19 cellular contexts compared by ENCODE assay signal in the genomic region with DNA sequence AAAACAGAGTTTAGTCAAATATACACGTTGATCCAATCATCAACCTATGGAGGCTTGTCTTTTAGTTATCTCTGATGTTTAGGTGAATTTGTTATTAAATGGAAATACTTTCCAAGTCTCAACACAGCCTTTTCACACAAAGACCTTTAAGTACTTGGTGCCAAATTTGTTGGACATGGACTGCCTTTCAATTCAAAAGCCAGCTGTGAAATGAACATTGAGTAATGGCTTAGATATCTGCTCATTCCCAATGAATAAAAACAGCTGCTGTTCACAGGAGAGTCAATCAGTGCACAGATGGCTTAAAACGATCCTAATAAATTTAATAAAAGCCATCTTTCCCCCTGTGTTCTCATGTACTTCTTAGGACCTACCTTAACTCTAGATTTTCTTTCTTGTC. TPM values are rescaled to one million over a fixed set of nuclear protein-coding genes. Genes with fewer than 3 reads are reported as not detected.
DNase-seq lines count a peak whose midpoint lies in the region; ATAC-seq lines count a peak whose summit lies in the region.
"Had no signal": no experiment of that assay in that cellular context is flagged by ENCODE, and none has a peak within 500 bp of the region (broad histone marks: within the 10 kb centered on the region; RNA-seq: fewer than 3 reads in every experiment).

No MANE protein-coding gene starts in this region.

- no peaks in the 10 kb centered on the region for H3K9me3 Mint-ChIP-seq in activated T-cell treated with anti-CD3 and anti-CD28 coated beads, Interleukin-2, amount 50 U/mL, for 4 hours
- no peaks in the 10 kb centered on the region for H3K9me3 Mint-ChIP-seq in activated naive CD8-positive, alpha-beta T cell treated with anti-CD3 and anti-CD28 coated beads, Interleukin-2, amount 50 U/mL, for 24 hours

- DNase-seq in activated T-cell treated with anti-CD3 and anti-CD28 coated beads, Interleukin-2, amount 50 U/mL, for 4 hours = no peak
- no peak for DNase-seq in activated T-cell treated with anti-CD3 and anti-CD28 coated beads for 4 hours
- DNase-seq in NCI-H1694 treated with DMSO at 0.1 percent for 48 hours (lab: John Stamatoyannopoulos, UW) = peak; percentile 74
- DNase-seq in activated naive CD8-positive, alpha-beta T cell treated with anti-CD3 and anti-CD28 coated beads, Interleukin-2, amount 50 U/mL, for 24 hours = no peak
- peak; percentile 28 for DNase-seq in pons (ENCODE audit: low spot score)
- DNase-seq in activated gamma-delta T cell treated with Interleukin-2 at 50 U/mL for 16 hours = no peak
- no peak for DNase-seq in DMS79 (lab: John Stamatoyannopoulos, UW)
- DNase-seq: amniotic stem cell; GDM1; KBM-7; left lung; NCI-H1105; stimulated activated CD4-positive, alpha-beta T cell treated with anti-CD3 and anti-CD28 coated beads, Interleukin-15, amount 100 ng/mL, for 24 hours; uterus; WERI-Rb-1 had no signal

- peaks cover 99% of the 10 kb centered on the region for H3K4me1 Mint-ChIP-seq in activated T-cell treated with anti-CD3 and anti-CD28 coated beads, Interleukin-2, amount 50 U/mL, for 4 hours (ENCODE audit: low read depth)
- H3K4me1 Mint-ChIP-seq in activated naive CD8-positive, alpha-beta T cell treated with anti-CD3 and anti-CD28 coated beads, Interleukin-2, amount 50 U/mL, for 24 hours = peaks cover 100% of the 10 kb centered on the region

- H3K27ac Mint-ChIP-seq in activated naive CD8-positive, alpha-beta T cell treated with anti-CD3 and anti-CD28 coated beads, Interleukin-2, amount 50 U/mL, for 24 hours = peak overlapping the region; percentile 96
- H3K27ac Mint-ChIP-seq: progenitor cell of endocrine pancreas had no signal

- peak overlapping the region; percentile 79 for H3K4me3 Mint-ChIP-seq in activated T-cell treated with anti-CD3 and anti-CD28 coated beads, Interleukin-2, amount 50 U/mL, for 4 hours
- H3K4me3 Mint-ChIP-seq in activated naive CD8-positive, alpha-beta T cell treated with anti-CD3 and anti-CD28 coated beads, Interleukin-2, amount 50 U/mL, for 24 hours = peak overlapping the region; percentile 75

- H3K36me3 Mint-ChIP-seq in activated T-cell treated with anti-CD3 and anti-CD28 coated beads, Interleukin-2, amount 50 U/mL, for 4 hours (ENCODE audit: insufficient read depth) = no peaks in the 10 kb centered on the region
- no peaks in the 10 kb centered on the region for H3K36me3 Mint-ChIP-seq in activated naive CD8-positive, alpha-beta T cell treated with anti-CD3 and anti-CD28 coated beads, Interleukin-2, amount 50 U/mL, for 24 hours (ENCODE audit: low read depth)

- ATAC-seq in activated T-cell treated with anti-CD3 and anti-CD28 coated beads, Interleukin-2, amount 50 U/mL, for 4 hours = no peak
- ATAC-seq in activated naive CD8-positive, alpha-beta T cell treated with anti-CD3 and anti-CD28 coated beads, Interleukin-2, amount 50 U/mL, for 24 hours = no peak
- ATAC-seq in GM18511 (IDR thresholded peaks at IDR 0.05; ENCODE audit: unreplicated experiment) = no peak
- ATAC-seq: gastroesophageal sphincter, left lung had no signal

- H3K27me3 Mint-ChIP-seq in activated T-cell treated with anti-CD3 and anti-CD28 coated beads, Interleukin-2, amount 50 U/mL, for 4 hours (ENCODE audit: low read depth) = no peaks in the 10 kb centered on the region
- H3K27me3 Mint-ChIP-seq in activated naive CD8-positive, alpha-beta T cell treated with anti-CD3 and anti-CD28 coated beads, Interleukin-2, amount 50 U/mL, for 24 hours = no peaks in the 10 kb centered on the region

RNA-seq across cellular contexts. Expression of gene DHRS12, which starts 19.9 kb away (rescaled TPM):
- total RNA-seq in activated T-cell treated with anti-CD3 and anti-CD28 coated beads, Interleukin-2, amount 50 U/mL, for 4 hours = 1 to 10 TPM; 3.5 to 4.1 (median 3.6) TPM

RNA-seq across cellular contexts. Expression of gene TMEM272, which starts 21.1 kb away (rescaled TPM):
- total RNA-seq in activated T-cell treated with anti-CD3 and anti-CD28 coated beads, Interleukin-2, amount 50 U/mL, for 4 hours = under 1 TPM; 0.11 to 0.24 (median 0.18) TPM
- total RNA-seq: endothelial cell of umbilical vein had no signal

RNA-seq across cellular contexts. Expression of gene CCDC70, which starts 37.9 kb away (rescaled TPM):
- total RNA-seq in activated T-cell treated with anti-CD3 and anti-CD28 coated beads, Interleukin-2, amount 50 U/mL, for 4 hours = not detected
- total RNA-seq: endothelial cell of umbilical vein, gastroesophageal sphincter, left lung, progenitor cell of endocrine pancreas, uterus had no signal

Comparison
In these comparisons a context has a peak if more than half of its experiments do, and no peak if none do; other contexts are left out.
1. DNase-seq: peak in NCI-H1694 treated with DMSO at 0.1 percent for 48 hours (single experiment) and pons (single experiment); none in activated T-cell treated with anti-CD3 and anti-CD28 coated beads, Interleukin-2, amount 50 U/mL, for 4 hours (single experiment), activated T-cell treated with anti-CD3 and anti-CD28 coated beads for 4 hours (single experiment), activated naive CD8-positive, alpha-beta T cell treated with anti-CD3 and anti-CD28 coated beads, Interleukin-2, amount 50 U/mL, for 24 hours (single experiment), activated gamma-delta T cell treated with Interleukin-2 at 50 U/mL for 16 hours (single experiment) and DMS79 (single experiment).